ENCODE assay signal across 8 cellular contexts in genomic region chr6:51855310-51856082, GRCh38.
DNase-seq lines count a peak whose midpoint lies in the region; ATAC-seq and TF ChIP-seq lines count a peak whose summit lies in the region.

No MANE protein-coding gene starts in this region.

- H3K27me3 Mint-ChIP-seq in activated CD4-positive, alpha-beta T cell treated with anti-CD3 and anti-CD28 coated beads, Interleukin-2, amount 10 ng/mL, durations not matched to agents 7 days and 5 days, result peaks cover 2% of the 10 kb centered on the region
- peaks cover 8% of the 10 kb centered on the region for H3K27me3 Mint-ChIP-seq in activated CD4-positive, alpha-beta memory T cell treated with anti-CD3 and anti-CD28 coated beads, Interleukin-2, amount 10 ng/mL, durations not matched to agents 7 days and 5 days

- H3K4me2 ChIP-seq in Loucy (ENCODE audit: low read depth, low read length, poor library complexity, severe bottlenecking) (no peak overlapping the region), parathyroid adenoma (ENCODE audit: low read length) (no peak overlapping the region)

- H3K36me3 Mint-ChIP-seq in activated CD4-positive, alpha-beta T cell treated with anti-CD3 and anti-CD28 coated beads, Interleukin-2, amount 10 ng/mL, durations not matched to agents 7 days and 5 days (ENCODE audit: low read depth), result no peaks in the 10 kb centered on the region
- H3K36me3 Mint-ChIP-seq in activated CD4-positive, alpha-beta memory T cell treated with anti-CD3 and anti-CD28 coated beads, Interleukin-2, amount 10 ng/mL, durations not matched to agents 7 days and 5 days (ENCODE audit: low read depth), result no peaks in the 10 kb centered on the region

- no peak overlapping the region for H3K9ac ChIP-seq in Loucy (ENCODE audit: low read depth, low read length, poor library complexity, severe bottlenecking)
- no peak overlapping the region for H3K9ac ChIP-seq in parathyroid adenoma

- H3K4me3 Mint-ChIP-seq in activated CD4-positive, alpha-beta T cell treated with anti-CD3 and anti-CD28 coated beads, Interleukin-2, amount 10 ng/mL, durations not matched to agents 7 days and 5 days, result no peak overlapping the region
- no peak overlapping the region for H3K4me3 Mint-ChIP-seq in activated CD4-positive, alpha-beta memory T cell treated with anti-CD3 and anti-CD28 coated beads, Interleukin-2, amount 10 ng/mL, durations not matched to agents 7 days and 5 days

- H3K9me3 ChIP-seq in Loucy (ENCODE audit: insufficient read depth, low read depth, low read length), result no peaks in the 10 kb centered on the region
- peaks cover 8% of the 10 kb centered on the region for H3K9me3 ChIP-seq in SJCRH30 (replicated peaks)
- no peaks in the 10 kb centered on the region for H3K9me3 ChIP-seq in esophagus squamous epithelium
- no peaks in the 10 kb centered on the region for H3K9me3 ChIP-seq in parathyroid adenoma (ENCODE audit: control insufficient read depth, low read length)

- POLR2A ChIA-PET in activated CD4-positive, alpha-beta T cell treated with anti-CD3 and anti-CD28 coated beads, Interleukin-2, amount 10 ng/mL, durations not matched to agents 7 days and 5 days (lab: Charles Lee), result no interaction called here
- POLR2A ChIA-PET in activated CD4-positive, alpha-beta memory T cell treated with anti-CD3 and anti-CD28 coated beads, Interleukin-2, amount 10 ng/mL, durations not matched to agents 7 days and 5 days (lab: Charles Lee), result no interaction called here

- no peaks in the 10 kb centered on the region for H4K20me1 ChIP-seq in Loucy (ENCODE audit: insufficient read depth, low read length, poor library complexity, severe bottlenecking)

- ATAC-seq in GM21367 (IDR thresholded peaks at IDR 0.05; ENCODE audit: unreplicated experiment), result peak; percentile 86

- no peak overlapping the region for H3K27ac Mint-ChIP-seq in activated CD4-positive, alpha-beta T cell treated with anti-CD3 and anti-CD28 coated beads, Interleukin-2, amount 10 ng/mL, durations not matched to agents 7 days and 5 days
- H3K27ac Mint-ChIP-seq in activated CD4-positive, alpha-beta memory T cell treated with anti-CD3 and anti-CD28 coated beads, Interleukin-2, amount 10 ng/mL, durations not matched to agents 7 days and 5 days, result no peak overlapping the region

- no peaks in the 10 kb centered on the region for H3K36me3 ChIP-seq in Loucy (ENCODE audit: insufficient read depth, low read length)
- no peaks in the 10 kb centered on the region for H3K36me3 ChIP-seq in SJCRH30
- H3K36me3 ChIP-seq in esophagus squamous epithelium, result no peaks in the 10 kb centered on the region
- no peaks in the 10 kb centered on the region for H3K36me3 ChIP-seq in parathyroid adenoma (ENCODE audit: control insufficient read depth, insufficient read depth, low read length)

- intact Hi-C loops in esophagus squamous epithelium (cut with DNase I), result loop anchor here (10.0 kb wide), 2 partner anchors 99 to 169 kb away; no protein-coding TSS in a partner anchor

- no peaks in the 10 kb centered on the region for H3K4me1 Mint-ChIP-seq in activated CD4-positive, alpha-beta T cell treated with anti-CD3 and anti-CD28 coated beads, Interleukin-2, amount 10 ng/mL, durations not matched to agents 7 days and 5 days
- H3K4me1 Mint-ChIP-seq in activated CD4-positive, alpha-beta memory T cell treated with anti-CD3 and anti-CD28 coated beads, Interleukin-2, amount 10 ng/mL, durations not matched to agents 7 days and 5 days, result no peaks in the 10 kb centered on the region

- TF ChIP-seq CTCF in Loucy (conservative IDR thresholded peaks at IDR 0.05; ENCODE audit: low read length), result peak; percentile 86
- TF ChIP-seq CTCF in esophagus squamous epithelium (IDR thresholded peaks at IDR 0.05), result peak; percentile 17 to 63 (median 58)
- TF ChIP-seq CTCF in parathyroid adenoma (IDR thresholded peaks at IDR 0.05), result peak; percentile 82

- CTCF ChIA-PET in activated CD4-positive, alpha-beta T cell treated with anti-CD3 and anti-CD28 coated beads, Interleukin-2, amount 10 ng/mL, durations not matched to agents 7 days and 5 days (lab: Charles Lee), result no interaction called here
- CTCF ChIA-PET in activated CD4-positive, alpha-beta memory T cell treated with anti-CD3 and anti-CD28 coated beads, Interleukin-2, amount 10 ng/mL, durations not matched to agents 7 days and 5 days (lab: Charles Lee), result interaction anchor here (0.9 to 1.0 kb wide), 2 partner anchors 165 to 167 kb away, joined by 3 to 5 read pairs; no protein-coding TSS in a partner anchor

- no peaks in the 10 kb centered on the region for H3K9me2 ChIP-seq in Loucy (replicated peaks; ENCODE audit: low read depth, low read length)

- no peak overlapping the region for H2AFZ ChIP-seq in Loucy (ENCODE audit: low read length)
- no peak overlapping the region for H2AFZ ChIP-seq in parathyroid adenoma

- TF ChIP-seq POLR2A in esophagus squamous epithelium (IDR thresholded peaks at IDR 0.05), result no peak

- H3K9me3 Mint-ChIP-seq in activated CD4-positive, alpha-beta T cell treated with anti-CD3 and anti-CD28 coated beads, Interleukin-2, amount 10 ng/mL, durations not matched to agents 7 days and 5 days, result no peaks in the 10 kb centered on the region
- no peaks in the 10 kb centered on the region for H3K9me3 Mint-ChIP-seq in activated CD4-positive, alpha-beta memory T cell treated with anti-CD3 and anti-CD28 coated beads, Interleukin-2, amount 10 ng/mL, durations not matched to agents 7 days and 5 days

- H3K79me2 ChIP-seq in Loucy (ENCODE audit: insufficient read depth, low read length), result no peaks in the 10 kb centered on the region
- no peaks in the 10 kb centered on the region for H3K79me2 ChIP-seq in parathyroid adenoma

- no peaks in the 10 kb centered on the region for H3K27me3 ChIP-seq in Loucy (ENCODE audit: insufficient read depth, low read length, poor library complexity, severe bottlenecking)
- H3K27me3 ChIP-seq in SJCRH30, result no peaks in the 10 kb centered on the region
- no peaks in the 10 kb centered on the region for H3K27me3 ChIP-seq in esophagus squamous epithelium
- no peaks in the 10 kb centered on the region for H3K27me3 ChIP-seq in parathyroid adenoma (ENCODE audit: control insufficient read depth, insufficient read depth, low read length)

- no peak overlapping the region for H3K4me3 ChIP-seq in Loucy (ENCODE audit: low read length, poor library complexity, severe bottlenecking)
- peak overlapping the region; percentile 58 for H3K4me3 ChIP-seq in SJCRH30
- H3K4me3 ChIP-seq in esophagus squamous epithelium, result no peak overlapping the region
- H3K4me3 ChIP-seq in parathyroid adenoma (ENCODE audit: low read depth, low read length), result no peak overlapping the region

- no peaks in the 10 kb centered on the region for H3K4me1 ChIP-seq in Loucy (ENCODE audit: insufficient read depth, low read length, poor library complexity, severe bottlenecking)
- 0 out of 2 replicates have a peak, but pooled peaks cover 3% of the 10 kb centered on the region for H3K4me1 ChIP-seq in SJCRH30
- H3K4me1 ChIP-seq in esophagus squamous epithelium, result no peaks in the 10 kb centered on the region
- H3K4me1 ChIP-seq in parathyroid adenoma, result no peaks in the 10 kb centered on the region

- H3K27ac ChIP-seq in SJCRH30 (peak overlapping the region; percentile 66), esophagus squamous epithelium (no peak overlapping the region), parathyroid adenoma (no peak overlapping the region)

- peak; percentile 50 for DNase-seq in activated CD4-positive, alpha-beta T cell treated with anti-CD3 and anti-CD28 coated beads, Interleukin-2, amount 10 ng/mL, durations not matched to agents 7 days and 5 days
- no peak for DNase-seq in activated CD4-positive, alpha-beta T cell treated with anti-CD3 and anti-CD28 coated beads, Interleukin-2, amount 50 U/mL, for 1 hour
- DNase-seq in SJCRH30 (peak; percentile 59 to 89), esophagus squamous epithelium (lab: John Stamatoyannopoulos, UW) (no peak)
- DNase-seq in activated CD4-positive, alpha-beta memory T cell treated with anti-CD3 and anti-CD28 coated beads, Interleukin-2, amount 10 ng/mL, durations not matched to agents 7 days and 5 days, result no peak

- H3F3A ChIP-seq in Loucy (ENCODE audit: low read depth), result no peaks in the 10 kb centered on the region

- WGBS in esophagus squamous epithelium, 2 donors, result 34% methylated on average over 10 of the region's 10 CpGs

Comparison
In these comparisons a context has a peak if more than half of its experiments do, and no peak if none do; other contexts are left out.
1. DNase-seq: peak in activated CD4-positive, alpha-beta T cell treated with anti-CD3 and anti-CD28 coated beads, Interleukin-2, amount 10 ng/mL, durations not matched to agents 7 days and 5 days (single experiment) and SJCRH30 (2 of 2); none in activated CD4-positive, alpha-beta T cell treated with anti-CD3 and anti-CD28 coated beads, Interleukin-2, amount 50 U/mL, for 1 hour (single experiment), esophagus squamous epithelium (single experiment) and activated CD4-positive, alpha-beta memory T cell treated with anti-CD3 and anti-CD28 coated beads, Interleukin-2, amount 10 ng/mL, durations not matched to agents 7 days and 5 days (single experiment).
2. Peak in every context shown above with its lines, with median percentiles within 50 percentile points of each other: CTCF ChIP-seq.